Comparison of ENCODE assay signal across 20 cellular contexts in the genomic region with DNA sequence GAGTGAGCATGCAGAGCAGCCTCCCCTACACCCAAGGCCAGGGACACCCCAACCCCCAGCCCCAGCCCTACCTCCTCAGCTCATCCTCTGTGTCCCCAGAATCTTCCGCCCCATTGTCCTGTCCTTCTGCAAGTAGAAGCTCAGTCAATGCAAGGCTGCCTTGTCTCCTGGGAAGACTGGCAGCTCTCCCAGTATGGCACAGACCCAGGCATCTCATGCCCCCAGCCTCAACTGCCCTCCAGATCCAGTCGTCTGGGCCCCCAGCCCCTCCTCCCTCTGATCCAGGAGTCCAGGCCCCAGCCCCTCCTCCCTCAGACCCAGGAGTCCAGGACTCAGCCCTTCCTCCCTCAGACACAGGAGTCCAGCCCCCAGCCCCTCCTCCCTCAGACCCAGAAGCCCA.
"Had no signal": no experiment of that assay in that cellular context is flagged by ENCODE, and none has a peak within 500 bp of the region (broad histone marks: within the 10 kb centered on the region; RNA-seq: fewer than 3 reads in every experiment).

No MANE protein-coding gene starts in this region.

- ATAC-seq: foreskin keratinocyte; left cardiac atrium; left ventricle myocardium superior; sciatic nerve; stimulated activated naive CD8-positive, alpha-beta T cell treated with anti-CD3 and anti-CD28 coated beads, Interleukin-15, Interleukin-2, amounts not matched to agents 100 U/mL and 50 U/mL, for 24 hours had no signal

- H3K27ac ChIP-seq: coronary artery, foreskin keratinocyte, neutrophil, suprapubic skin, thyroid gland had no signal

- H3K27me3 ChIP-seq: foreskin keratinocyte, neutrophil, suprapubic skin, thyroid gland had no signal

- DNase-seq: effector CD4-positive, alpha-beta T cell; endodermal cell; erythroblast; foreskin keratinocyte; immature natural killer cell; left cardiac atrium; left ventricle myocardium superior; mesenchymal stem cell; midbrain; nephron progenitor cell; stimulated activated CD4-positive, alpha-beta T cell treated with anti-CD3 and anti-CD28 coated beads, Interleukin-2, amount 100 ng/mL, for 24 hours; stimulated activated CD4-positive, alpha-beta T cell treated with anti-CD3 and anti-CD28 coated beads, Interleukin-4, amount 100 ng/mL, for 4 hours; stimulated activated naive CD8-positive, alpha-beta T cell treated with anti-CD3 and anti-CD28 coated beads, Interleukin-15, Interleukin-2, amounts not matched to agents 100 U/mL and 50 U/mL, for 24 hours; thyroid gland had no signal

- H3K9me3 ChIP-seq: neutrophil, suprapubic skin, thyroid gland had no signal

- H3K4me1 ChIP-seq: foreskin keratinocyte, suprapubic skin, thyroid gland had no signal

- H3K4me3 Mint-ChIP-seq: endodermal cell, immature natural killer cell, nephron progenitor cell, type B pancreatic cell had no signal

- H3K9me3 Mint-ChIP-seq: endodermal cell, immature natural killer cell, nephron progenitor cell, type B pancreatic cell had no signal

- H3K27ac Mint-ChIP-seq: immature natural killer cell, type B pancreatic cell had no signal

- H3K4me1 Mint-ChIP-seq: endodermal cell, immature natural killer cell, nephron progenitor cell had no signal

- H3K4me3 ChIP-seq: coronary artery, lung, suprapubic skin, thyroid gland had no signal

- H3K27me3 Mint-ChIP-seq: type B pancreatic cell had no signal
